ENCODE assay signal across 8 cellular contexts in genomic region chr5:40736103-40736875, GRCh38. TPM values are rescaled to one million over a fixed set of nuclear protein-coding genes. Genes with fewer than 3 reads are reported as not detected.
A peak's percentile ranks its signal among the peaks of the same experiment; 100 is the strongest.
DNase-seq lines count a peak whose midpoint lies in the region; ATAC-seq and TF ChIP-seq lines count a peak whose summit lies in the region.

No MANE protein-coding gene starts in this region.

- H3K36me3 Mint-ChIP-seq in activated T-cell treated with anti-CD3 and anti-CD28 coated beads, Interleukin-2, amount 50 U/mL, for 24 hours (ENCODE audit: low read depth), result peaks cover 41% of the 10 kb centered on the region
- H3K36me3 Mint-ChIP-seq in activated CD8-positive, alpha-beta T cell treated with anti-CD3 and anti-CD28 coated beads for 36 hours (ENCODE audit: low read depth), result peaks cover 31% of the 10 kb centered on the region

- H3K27ac ChIP-seq in heart right ventricle (no peak overlapping the region), gastrocnemius medialis (no peak overlapping the region)

- H3K4me3 Mint-ChIP-seq in activated T-cell treated with anti-CD3 and anti-CD28 coated beads, Interleukin-2, amount 50 U/mL, for 24 hours, result no peak overlapping the region
- H3K4me3 Mint-ChIP-seq in activated CD8-positive, alpha-beta T cell treated with anti-CD3 and anti-CD28 coated beads for 36 hours, result no peak overlapping the region

- CTCF ChIA-PET in activated CD8-positive, alpha-beta T cell treated with anti-CD3 and anti-CD28 coated beads for 36 hours (lab: Charles Lee), result interaction anchor here (0.9 to 3.7 kb wide), 9 partner anchors 11 to 1022 kb away, joined by 3 to 17 read pairs (median 3); no protein-coding TSS in a partner anchor

- H3K4me3 ChIP-seq in HFF-Myc (replicated peaks; ENCODE audit: low read depth, low read length) (no peak overlapping the region), heart right ventricle (no peak overlapping the region), gastrocnemius medialis (no peak overlapping the region)

- POLR2A ChIA-PET in activated CD8-positive, alpha-beta T cell treated with anti-CD3 and anti-CD28 coated beads for 36 hours (lab: Charles Lee), result interaction anchor here (0.7 kb wide), 1 partner anchor 45 kb away, joined by 3 read pairs; no protein-coding TSS in a partner anchor

- no peaks in the 10 kb centered on the region for H3K27me3 ChIP-seq in heart right ventricle
- no peaks in the 10 kb centered on the region for H3K27me3 ChIP-seq in gastrocnemius medialis

- no peaks in the 10 kb centered on the region for H3K27me3 Mint-ChIP-seq in activated T-cell treated with anti-CD3 and anti-CD28 coated beads, Interleukin-2, amount 50 U/mL, for 24 hours
- H3K27me3 Mint-ChIP-seq in activated CD8-positive, alpha-beta T cell treated with anti-CD3 and anti-CD28 coated beads for 36 hours, result no peaks in the 10 kb centered on the region

- H3K36me3 ChIP-seq in heart right ventricle (peaks cover 0 to 33% (median 14%) of the 10 kb centered on the region in 9 donors), gastrocnemius medialis (no peaks in the 10 kb centered on the region)

- no peak for TF ChIP-seq POLR2A in gastrocnemius medialis (IDR thresholded peaks at IDR 0.05)

- in situ Hi-C loops in gastrocnemius medialis (cut with MboI; ENCODE audit: low sequenced_read_pairs in 4 of 4), result loop anchor here in 1 of 4 donors (25.0 kb wide), 1 partner anchor 1024 kb away; no protein-coding TSS in a partner anchor

- TF ChIP-seq CTCF in HFF-Myc (IDR thresholded peaks at IDR 0.05; ENCODE audit: low read depth, low read length, missing control alignments) (peak; percentile 55), heart right ventricle (IDR thresholded peaks at IDR 0.05) (peak; percentile 61 to 88 (median 78)), gastrocnemius medialis (IDR thresholded peaks at IDR 0.05 in 4 of 5, conservative IDR thresholded peaks at IDR 0.05 in 1 of 5) (peak; percentile 30 to 81 (median 69))
- peak; percentile 80 for TF ChIP-seq CTCF in activated CD8-positive, alpha-beta T cell treated with anti-CD3 and anti-CD28 coated beads for 36 hours (IDR thresholded peaks at IDR 0.05)

- intact Hi-C loops in activated CD8-positive, alpha-beta T cell treated with anti-CD3 and anti-CD28 coated beads for 36 hours (cut with micrococcal nuclease), result loop anchor here (2.0 to 10.0 kb wide), 5 partner anchors 49 to 1151 kb away; no protein-coding TSS in a partner anchor
- intact Hi-C loops in heart right ventricle (cut with DNase I) (loop anchor here in 8 of 10 donors (2.0 to 10.0 kb wide), 10 partner anchors 569 to 1159 kb away; no protein-coding TSS in a partner anchor), gastrocnemius medialis (cut with DNase I; ENCODE audit: low total_unique reads) (loop anchor here (2.0 kb wide), 2 partner anchors 47 to 787 kb away; no protein-coding TSS in a partner anchor)

- H3K4me1 ChIP-seq in heart right ventricle, result peaks cover 6 to 37% (median 31%) of the 10 kb centered on the region in 9 donors
- H3K4me1 ChIP-seq in gastrocnemius medialis, result peaks cover 14 to 22% of the 10 kb centered on the region in 2 donors

- peaks cover 0 to 26% (median 5%) of the 10 kb centered on the region in 11 donors for H3K9me3 ChIP-seq in heart right ventricle
- no peaks in the 10 kb centered on the region for H3K9me3 ChIP-seq in gastrocnemius medialis

- peak; percentile 77 for ATAC-seq in activated CD8-positive, alpha-beta T cell treated with anti-CD3 and anti-CD28 coated beads for 36 hours
- ATAC-seq in heart right ventricle (peak in 5 of 8 donors; percentile 64 to 75 (median 71)), gastrocnemius medialis (peak; percentile 56 to 68), HG02852 (IDR thresholded peaks at IDR 0.05; ENCODE audit: unreplicated experiment) (no peak)

- no peak for DNase-seq in activated T-cell treated with anti-CD3 and anti-CD28 coated beads, Interleukin-2, amount 50 U/mL, for 24 hours
- no peak for DNase-seq in activated T-cell treated with anti-CD3 and anti-CD28 coated beads for 4 hours
- DNase-seq in HFF-Myc (ENCODE audit: extremely low read depth, low read depth), result peak; percentile 47
- peak; percentile 4 for DNase-seq in NCI-H146 treated with DMSO at 0.1 percent for 48 hours (lab: John Stamatoyannopoulos, UW; ENCODE audit: unreplicated experiment)
- DNase-seq in activated CD8-positive, alpha-beta T cell treated with anti-CD3 and anti-CD28 coated beads for 36 hours, result no peak
- no peak for DNase-seq in heart right ventricle
- DNase-seq in gastrocnemius medialis, result no peak

- 8% methylated on average over 1 of the region's 1 CpG for WGBS in heart right ventricle, 2 donors

- H3K4me1 Mint-ChIP-seq in activated T-cell treated with anti-CD3 and anti-CD28 coated beads, Interleukin-2, amount 50 U/mL, for 24 hours (ENCODE audit: low read depth), result peaks cover 31% of the 10 kb centered on the region
- peaks cover 27% of the 10 kb centered on the region for H3K4me1 Mint-ChIP-seq in activated CD8-positive, alpha-beta T cell treated with anti-CD3 and anti-CD28 coated beads for 36 hours (ENCODE audit: low read depth)

- peaks cover 2% of the 10 kb centered on the region for H3K9me3 Mint-ChIP-seq in activated T-cell treated with anti-CD3 and anti-CD28 coated beads, Interleukin-2, amount 50 U/mL, for 24 hours
- H3K9me3 Mint-ChIP-seq in activated CD8-positive, alpha-beta T cell treated with anti-CD3 and anti-CD28 coated beads for 36 hours, result peaks cover 14% of the 10 kb centered on the region

- peak overlapping the region; percentile 22 for H3K27ac Mint-ChIP-seq in activated T-cell treated with anti-CD3 and anti-CD28 coated beads, Interleukin-2, amount 50 U/mL, for 24 hours
- no peak overlapping the region for H3K27ac Mint-ChIP-seq in activated CD8-positive, alpha-beta T cell treated with anti-CD3 and anti-CD28 coated beads for 36 hours

RNA-seq across cellular contexts. Expression of gene TTC33, which starts 19.5 kb away (rescaled TPM):
- 10 to 100 TPM; 21.4 to 21.5 TPM for total RNA-seq in activated CD8-positive, alpha-beta T cell treated with anti-CD3 and anti-CD28 coated beads for 36 hours
- total RNA-seq in heart right ventricle (10 to 100 TPM; 12.9 to 20.1 (median 17.9) TPM), gastrocnemius medialis (10 to 100 TPM; 20.2 to 49.0 (median 32.6) TPM)
- 1 to 10 TPM; 6.4 to 7.2 TPM for polyA plus RNA-seq in heart right ventricle

RNA-seq across cellular contexts. Expression of gene PTGER4, which starts 56.6 kb away (rescaled TPM):
- 10 to 100 TPM; 62.8 to 62.9 TPM for total RNA-seq in activated CD8-positive, alpha-beta T cell treated with anti-CD3 and anti-CD28 coated beads for 36 hours
- total RNA-seq in heart right ventricle, result 10 to 100 TPM in 3 of 10 donors, 1 to 10 TPM in 7; 2.0 to 20.3 (median 7.7) TPM
- polyA plus RNA-seq in heart right ventricle, result 1 to 10 TPM; 2.6 to 3.0 TPM
- 10 to 100 TPM in 1 of 4 donors, 1 to 10 TPM in 3; 4.2 to 11.2 (median 7.4) TPM for total RNA-seq in gastrocnemius medialis

Comparison
In these comparisons a context has a peak if more than half of its experiments do, and no peak if none do; other contexts are left out.
1. DNase-seq: peak in HFF-Myc (single experiment) and NCI-H146 treated with DMSO at 0.1 percent for 48 hours (single experiment); none in activated T-cell treated with anti-CD3 and anti-CD28 coated beads, Interleukin-2, amount 50 U/mL, for 24 hours (single experiment), activated T-cell treated with anti-CD3 and anti-CD28 coated beads for 4 hours (single experiment), activated CD8-positive, alpha-beta T cell treated with anti-CD3 and anti-CD28 coated beads for 36 hours (single experiment), heart right ventricle (0 of 2) and gastrocnemius medialis (0 of 2).
2. Peak in every context shown above with its lines, with median percentiles within 50 percentile points of each other: CTCF ChIP-seq.